In genomic region chr12:45215419-45216296, GRCh38 we compare ENCODE assay signal across 1 cellular context.
TF ChIP-seq lines count a peak whose summit lies in the region.

Gene ANO6 (plus strand): TSS chr12:45216095. CDS start chr12:45216322, 227 bp downstream.

TF ChIP-seq in HepG2, 621 proteins besides CTCF, POLR2A, EP300 and RAD21 (continued from another document and continues in another):
- TF ChIP-seq ZFP91 (CRISPR knock-in tag; IDR thresholded peaks at IDR 0.05; ENCODE audit: borderline replicate concordance) (peak; percentile 97), ZNF704 (CRISPR knock-in tag; IDR thresholded peaks at IDR 0.05; ENCODE audit: borderline replicate concordance) (no peak), ESRRA (CRISPR knock-in tag; IDR thresholded peaks at IDR 0.05; ENCODE audit: low read depth) (peak; percentile 40; the same call in 1 of the 2 replicates), ZNF761 (CRISPR knock-in tag; conservative IDR thresholded peaks at IDR 0.05) (no peak), HCFC1 (IDR thresholded peaks at IDR 0.05; ENCODE audit: low read depth, low read length) (0 out of 2 replicates have a peak, but pooled peaks have one; percentile 10), SMARCE1 (IDR thresholded peaks at IDR 0.05; ENCODE audit: borderline replicate concordance) (no peak), MED8 (CRISPR knock-in tag; IDR thresholded peaks at IDR 0.05; ENCODE audit: insufficient replicate concordance) (peak; percentile 67), WIZ (CRISPR knock-in tag; IDR thresholded peaks at IDR 0.05) (no peak; the same call in 1 of the 2 replicates), ISL2 (CRISPR knock-in tag; IDR thresholded peaks at IDR 0.05) (no peak; the same call in 1 of the 2 replicates), HOMEZ (CRISPR knock-in tag; IDR thresholded peaks at IDR 0.05; ENCODE audit: low read depth) (no peak), NCOA1 (CRISPR knock-in tag; IDR thresholded peaks at IDR 0.05) (no peak), ZNF788 (CRISPR knock-in tag; IDR thresholded peaks at IDR 0.05; ENCODE audit: borderline replicate concordance) (peak; percentile 55), CERS6 (CRISPR knock-in tag; IDR thresholded peaks at IDR 0.05) (no peak), XRCC5 (optimal IDR thresholded peaks at IDR 0.05; ENCODE audit: low read length) (peak; percentile 31), FOXO1 (CRISPR knock-in tag; IDR thresholded peaks at IDR 0.05) (no peak; the same call in 1 of the 2 replicates), GLMP (CRISPR knock-in tag; IDR thresholded peaks at IDR 0.05; ENCODE audit: borderline replicate concordance) (no peak), ZNF383 (CRISPR knock-in tag; IDR thresholded peaks at IDR 0.05; ENCODE audit: borderline replicate concordance) (no peak), TEAD3 (CRISPR knock-in tag; optimal IDR thresholded peaks at IDR 0.05; ENCODE audit: borderline replicate concordance) (peak; percentile 44), RNF219 (CRISPR knock-in tag; IDR thresholded peaks at IDR 0.05) (0 out of 2 replicates have a peak, but pooled peaks have one; percentile 35), ZNF350 (CRISPR knock-in tag; IDR thresholded peaks at IDR 0.05; ENCODE audit: borderline replicate concordance, low read depth) (peak; percentile 80; the same call in 1 of the 2 replicates), CAMTA2 (CRISPR knock-in tag; IDR thresholded peaks at IDR 0.05; ENCODE audit: borderline replicate concordance) (peak; percentile 44; the same call in 1 of the 2 replicates), ZNF446 (CRISPR knock-in tag; IDR thresholded peaks at IDR 0.05) (no peak), ZNF749 (CRISPR knock-in tag; IDR thresholded peaks at IDR 0.05; ENCODE audit: borderline replicate concordance) (0 out of 2 replicates have a peak, but pooled peaks have one; percentile 22), ARID5B (CRISPR knock-in tag; IDR thresholded peaks at IDR 0.05) (peak; percentile 40), TSC22D2 (CRISPR knock-in tag; IDR thresholded peaks at IDR 0.05; ENCODE audit: borderline replicate concordance) (no peak), ZSCAN25 (CRISPR knock-in tag; IDR thresholded peaks at IDR 0.05) (no peak), ZNF724P (CRISPR knock-in tag; IDR thresholded peaks at IDR 0.05; ENCODE audit: borderline replicate concordance) (no peak), BRF2 (CRISPR knock-in tag; IDR thresholded peaks at IDR 0.05) (peak; percentile 87; the same call in 1 of the 2 replicates), ZNF513 (CRISPR knock-in tag; conservative IDR thresholded peaks at IDR 0.05) (no peak; the same call in 1 of the 2 replicates), ZNF605 (CRISPR knock-in tag; IDR thresholded peaks at IDR 0.05) (peak; percentile 65; the same call in 1 of the 2 replicates), NBN (conservative IDR thresholded peaks at IDR 0.05) (no peak), SNAPC2 (CRISPR knock-in tag; IDR thresholded peaks at IDR 0.05) (no peak), CSRNP1 (CRISPR knock-in tag; IDR thresholded peaks at IDR 0.05) (peak; percentile 82; the same call in 1 of the 2 replicates), TARDBP (CRISPR knock-in tag; IDR thresholded peaks at IDR 0.05) (peak; percentile 65), SOX5 (CRISPR knock-in tag; IDR thresholded peaks at IDR 0.05; ENCODE audit: borderline replicate concordance) (peak; percentile 9; the same call in 1 of the 2 replicates), ATAD3A (CRISPR knock-in tag; IDR thresholded peaks at IDR 0.05) (no peak), GMEB1 (CRISPR knock-in tag; IDR thresholded peaks at IDR 0.05; ENCODE audit: borderline replicate concordance) (no peak), HOXD1 (CRISPR knock-in tag; IDR thresholded peaks at IDR 0.05) (no peak), RNF2 (conservative IDR thresholded peaks at IDR 0.05; ENCODE audit: low read depth) (no peak), ZNF713 (CRISPR knock-in tag; IDR thresholded peaks at IDR 0.05) (no peak), LCORL (IDR thresholded peaks at IDR 0.05) (no peak), LCORL (CRISPR knock-in tag; IDR thresholded peaks at IDR 0.05) (no peak)
